ENCODE assay signal across 15 cellular contexts in genomic region chr3:64814360-64814759, GRCh38.
A peak's percentile ranks its signal among the peaks of the same experiment; 100 is the strongest.
DNase-seq lines count a peak whose midpoint lies in the region; ATAC-seq and TF ChIP-seq lines count a peak whose summit lies in the region.
"Had no signal": no experiment of that assay in that cellular context is flagged by ENCODE, and none has a peak within 500 bp of the region (broad histone marks: within the 10 kb centered on the region; RNA-seq: fewer than 3 reads in every experiment).

No MANE protein-coding gene starts in this region.

- H3K9me3 ChIP-seq in heart left ventricle (no peaks in the 10 kb centered on the region), uterus (no peaks in the 10 kb centered on the region)
- H3K9me3 ChIP-seq: HAP-1 had no signal

- peaks cover 0 to 9% (median 3%) of the 10 kb centered on the region in 9 donors for H3K36me3 ChIP-seq in heart left ventricle
- H3K36me3 ChIP-seq in uterus = no peaks in the 10 kb centered on the region
- H3K36me3 ChIP-seq: HAP-1 had no signal

- DNase-seq in heart left ventricle = peak in 2 of 5 donors; percentile 32 to 34
- DNase-seq in cardiac septum (ENCODE audit: low spot score) = no peak
- no peak for DNase-seq in left ventricle myocardium superior
- DNase-seq in retina = peak; percentile 42
- no peak for DNase-seq in uterus
- no peak for DNase-seq in dermis blood vessel endothelial cell
- DNase-seq: DMS79 treated with DMSO at 0.1 percent for 48 hours, Kasumi-1, NCI-H2029 treated with DMSO at 0.1 percent for 48 hours, NCI-H2227 treated with DMSO at 0.1 percent for 48 hours, NCI-H526 treated with DMSO at 0.1 percent for 48 hours, PC-3 had no signal

- H3K27ac ChIP-seq in heart left ventricle (peak overlapping the region in 11 of 12 donors; percentile 6 to 59 (median 41)), uterus (peak overlapping the region; percentile 24 to 50)

- intact Hi-C loops in heart left ventricle (cut with DNase I) (loop anchor here in 3 of 10 donors (2.0 to 10.0 kb wide), 4 partner anchors 77 to 360 kb away; partner anchors contain the start of gene ADAMTS9 (in 2 of the 3)), cardiac septum (cut with DNase I) (loop anchor here (5.0 kb wide), 1 partner anchor 127 kb away; the partner anchor contains the start of gene ADAMTS9), left ventricle myocardium superior (cut with micrococcal nuclease) (no loop called here), uterus (cut with DNase I; ENCODE audit: low total_unique reads) (no loop called here)

- TF ChIP-seq CTCF in heart left ventricle (IDR thresholded peaks at IDR 0.05) = no peak
- no peak for TF ChIP-seq CTCF in uterus (IDR thresholded peaks at IDR 0.05)

- ATAC-seq in heart left ventricle = peak in 3 of 4 donors; percentile 63 to 65 (median 64)
- ATAC-seq in left ventricle myocardium superior = peak; percentile 71
- no peak for ATAC-seq in HG02938 (IDR thresholded peaks at IDR 0.05; ENCODE audit: unreplicated experiment)
- ATAC-seq in HG02981 (IDR thresholded peaks at IDR 0.05; ENCODE audit: unreplicated experiment) = no peak
- ATAC-seq: PC-3 had no signal

- no peaks in the 10 kb centered on the region for H3K27me3 ChIP-seq in heart left ventricle
- no peaks in the 10 kb centered on the region for H3K27me3 ChIP-seq in uterus

- 19 to 25% (median 23%) methylated on average over 2 of the region's 2 CpGs for WGBS in heart left ventricle, 4 donors

- no peak overlapping the region for H3K4me3 ChIP-seq in heart left ventricle
- no peak overlapping the region for H3K4me3 ChIP-seq in uterus
- H3K4me3 ChIP-seq: HAP-1 had no signal

- no peak for TF ChIP-seq POLR2A in heart left ventricle (IDR thresholded peaks at IDR 0.05)
- no peak for TF ChIP-seq POLR2A in uterus (IDR thresholded peaks at IDR 0.05)

- H3K4me1 ChIP-seq in heart left ventricle = peaks cover 5 to 42% (median 22%) of the 10 kb centered on the region in 12 donors
- H3K4me1 ChIP-seq in uterus = peaks cover 0 to 5% of the 10 kb centered on the region in 2 donors
- H3K4me1 ChIP-seq: HAP-1 had no signal

Comparison
In these comparisons a context has a peak if more than half of its experiments do, and no peak if none do; other contexts are left out.
1. ATAC-seq: peak in heart left ventricle (3 of 4) and left ventricle myocardium superior (single experiment); none in HG02938 (single experiment) and HG02981 (single experiment).